Comparison of ENCODE assay signal across 21 cellular contexts in genomic region chr2:84701880-84702279, GRCh38.
DNase-seq lines count a peak whose midpoint lies in the region; ATAC-seq, FAIRE-seq and TF ChIP-seq lines count a peak whose summit lies in the region.
"Had no signal": no experiment of that assay in that cellular context is flagged by ENCODE, and none has a peak within 500 bp of the region (broad histone marks: within the 10 kb centered on the region; RNA-seq: fewer than 3 reads in every experiment).

No MANE protein-coding gene starts in this region.

- H3K36me3 ChIP-seq in breast epithelium = no peaks in the 10 kb centered on the region
- H3K36me3 ChIP-seq in astrocyte (ENCODE audit: insufficient read depth, low read length) = no peaks in the 10 kb centered on the region
- no peaks in the 10 kb centered on the region for H3K36me3 ChIP-seq in tibial artery
- H3K36me3 ChIP-seq: colonic mucosa had no signal

- no TSS peak for BruUV-seq in MCF 10A (replicated peaks; lab: Mats Ljungman, UMichigan)

- no peak overlapping the region for H3K4me2 ChIP-seq in astrocyte (ENCODE audit: low read length)

- H3K9ac ChIP-seq in astrocyte (ENCODE audit: low read length) = no peak overlapping the region

- intact Hi-C loops in MCF 10A (cut with micrococcal nuclease) = no loop called here
- intact Hi-C loops in breast epithelium (cut with DNase I; ENCODE audit: low total_unique reads) = no loop called here
- intact Hi-C loops in tibial artery (cut with DNase I; ENCODE audit: low total_unique reads) = no loop called here

- H3K9me3 ChIP-seq in breast epithelium (no peaks in the 10 kb centered on the region), astrocyte (ENCODE audit: insufficient read depth, low read depth, low read length) (no peaks in the 10 kb centered on the region), tibial artery (no peaks in the 10 kb centered on the region)
- H3K9me3 ChIP-seq: colonic mucosa had no signal

- H3K27ac Mint-ChIP-seq in MCF 10A (ENCODE audit: low read depth, unreplicated experiment) = peak overlapping the region; percentile 87
- H3K27ac Mint-ChIP-seq in astrocyte (ENCODE audit: unreplicated experiment) = no peak overlapping the region
- no peak overlapping the region for H3K27ac Mint-ChIP-seq in activated CD8-positive, alpha-beta T cell treated with anti-CD3 and anti-CD28 coated beads, Interleukin-2, amount 10 ng/mL, durations not matched to agents 7 days and 5 days
- H3K27ac Mint-ChIP-seq: activated naive CD8-positive, alpha-beta T cell treated with anti-CD3 and anti-CD28 coated beads, Interleukin-2, amount 10 ng/mL, durations not matched to agents 7 days and 5 days had no signal

- no peaks in the 10 kb centered on the region for H3K79me2 ChIP-seq in astrocyte (ENCODE audit: insufficient read depth, low read length)

- no peaks in the 10 kb centered on the region for H4K20me1 ChIP-seq in astrocyte (ENCODE audit: insufficient read depth, low read length)

- TF ChIP-seq CTCF in MCF 10A (IDR thresholded peaks at IDR 0.05; ENCODE audit: unreplicated experiment) = no peak
- no peak for TF ChIP-seq CTCF in breast epithelium (IDR thresholded peaks at IDR 0.05)
- TF ChIP-seq CTCF in astrocyte (IDR thresholded peaks at IDR 0.05; ENCODE audit: insufficient read depth, low read depth, low read length) = no peak
- no peak for TF ChIP-seq CTCF in tibial artery (IDR thresholded peaks at IDR 0.05)

- H3K4me3 ChIP-seq in breast epithelium (no peak overlapping the region), astrocyte (ENCODE audit: insufficient read depth, low read depth, low read length) (no peak overlapping the region), tibial artery (no peak overlapping the region)
- H3K4me3 ChIP-seq: colonic mucosa had no signal

- CTCF ChIA-PET in MCF 10A (lab: Yijun Ruan, JAX) = no interaction called here
- CTCF ChIA-PET in activated CD8-positive, alpha-beta T cell treated with anti-CD3 and anti-CD28 coated beads, Interleukin-2, amount 10 ng/mL, durations not matched to agents 7 days and 5 days (lab: Charles Lee) = no interaction called here

- FAIRE-seq in astrocyte (lab: Jason Lieb, UNC) = peak; percentile 59
- FAIRE-seq: GM18507 had no signal

- H2AFZ ChIP-seq in astrocyte (ENCODE audit: low read depth, low read length) = no peak overlapping the region

- no peaks in the 10 kb centered on the region for H3K4me1 ChIP-seq in breast epithelium
- no peaks in the 10 kb centered on the region for H3K4me1 ChIP-seq in astrocyte (ENCODE audit: insufficient read depth, low read length)
- no peaks in the 10 kb centered on the region for H3K4me1 ChIP-seq in tibial artery
- H3K4me1 ChIP-seq: colonic mucosa had no signal

- H3K27ac ChIP-seq in breast epithelium (no peak overlapping the region), astrocyte (ENCODE audit: low read depth, low read length) (peak overlapping the region; percentile 16), tibial artery (no peak overlapping the region)
- H3K27ac ChIP-seq: 22Rv1, colonic mucosa, HL-60 had no signal

- H3K36me3 Mint-ChIP-seq in MCF 10A (ENCODE audit: insufficient read depth, unreplicated experiment) (peaks cover 6% of the 10 kb centered on the region), astrocyte (ENCODE audit: low read depth, unreplicated experiment) (no peaks in the 10 kb centered on the region)
- H3K36me3 Mint-ChIP-seq in activated CD8-positive, alpha-beta T cell treated with anti-CD3 and anti-CD28 coated beads, Interleukin-2, amount 10 ng/mL, durations not matched to agents 7 days and 5 days (ENCODE audit: low read depth) = peaks cover 15% of the 10 kb centered on the region

- H3K4me1 Mint-ChIP-seq in MCF 10A (ENCODE audit: insufficient read depth, unreplicated experiment) = peaks cover 44% of the 10 kb centered on the region
- no peaks in the 10 kb centered on the region for H3K4me1 Mint-ChIP-seq in astrocyte (ENCODE audit: low read depth, unreplicated experiment)
- peaks cover 2% of the 10 kb centered on the region for H3K4me1 Mint-ChIP-seq in activated CD8-positive, alpha-beta T cell treated with anti-CD3 and anti-CD28 coated beads, Interleukin-2, amount 10 ng/mL, durations not matched to agents 7 days and 5 days (ENCODE audit: low read depth)

- H3K27me3 Mint-ChIP-seq in MCF 10A (ENCODE audit: insufficient read depth, unreplicated experiment) = no peaks in the 10 kb centered on the region
- H3K27me3 Mint-ChIP-seq in astrocyte (ENCODE audit: low read depth, unreplicated experiment) = no peaks in the 10 kb centered on the region
- no peaks in the 10 kb centered on the region for H3K27me3 Mint-ChIP-seq in activated CD8-positive, alpha-beta T cell treated with anti-CD3 and anti-CD28 coated beads, Interleukin-2, amount 10 ng/mL, durations not matched to agents 7 days and 5 days (ENCODE audit: low read depth)
- H3K27me3 Mint-ChIP-seq: activated naive CD8-positive, alpha-beta T cell treated with anti-CD3 and anti-CD28 coated beads, Interleukin-2, amount 10 ng/mL, durations not matched to agents 7 days and 5 days; naive thymus-derived CD8-positive, alpha-beta T cell had no signal

- DNase-seq in MCF 10A (ENCODE audit: unreplicated experiment) (peak; percentile 68), breast epithelium (ENCODE audit: low spot score in 2 of 2) (no peak), astrocyte (ENCODE audit: low read depth) (peak; percentile 70), fibroblast of the conjunctiva (ENCODE audit: low read depth) (peak; percentile 93), tibial artery (no peak), SIG-M5 treated with dmso at 0.1 percent for 504 hours (lab: John Stamatoyannopoulos, UW; ENCODE audit: unreplicated experiment) (no peak)
- no peak for DNase-seq in activated CD8-positive, alpha-beta T cell treated with anti-CD3 and anti-CD28 coated beads, Interleukin-2, amount 10 ng/mL, durations not matched to agents 7 days and 5 days
- DNase-seq: activated CD4-positive, alpha-beta T cell treated with anti-CD3 and anti-CD28 coated beads for 48 hours; activated naive CD8-positive, alpha-beta T cell treated with anti-CD3 and anti-CD28 coated beads, Interleukin-2, amount 10 ng/mL, durations not matched to agents 7 days and 5 days; activated T-cell treated with anti-CD3 and anti-CD28 coated beads, Interleukin-2, amount 50 U/mL, for 1 hour; colonic mucosa; erythroblast; Kasumi-1; left ventricle myocardium superior; naive thymus-derived CD8-positive, alpha-beta T cell; NCI-H187 treated with DMSO at 0.1 percent for 48 hours; NCI-H748 treated with DMSO at 0.1 percent for 48 hours had no signal

- no peak for TF ChIP-seq POLR2A in breast epithelium (IDR thresholded peaks at IDR 0.05)

- H3K27me3 ChIP-seq in breast epithelium (no peaks in the 10 kb centered on the region), astrocyte (ENCODE audit: insufficient read depth, low read length) (no peaks in the 10 kb centered on the region), tibial artery (no peaks in the 10 kb centered on the region)
- H3K27me3 ChIP-seq: colonic mucosa had no signal

- POLR2A ChIA-PET in MCF 10A (lab: Yijun Ruan, JAX) = no interaction called here
- POLR2A ChIA-PET in activated CD8-positive, alpha-beta T cell treated with anti-CD3 and anti-CD28 coated beads, Interleukin-2, amount 10 ng/mL, durations not matched to agents 7 days and 5 days (lab: Charles Lee) = no interaction called here

- H3K4me3 Mint-ChIP-seq in MCF 10A (ENCODE audit: unreplicated experiment) = no peak overlapping the region
- H3K4me3 Mint-ChIP-seq in astrocyte (ENCODE audit: unreplicated experiment) = no peak overlapping the region
- no peak overlapping the region for H3K4me3 Mint-ChIP-seq in activated CD8-positive, alpha-beta T cell treated with anti-CD3 and anti-CD28 coated beads, Interleukin-2, amount 10 ng/mL, durations not matched to agents 7 days and 5 days
- H3K4me3 Mint-ChIP-seq: activated naive CD8-positive, alpha-beta T cell treated with anti-CD3 and anti-CD28 coated beads, Interleukin-2, amount 10 ng/mL, durations not matched to agents 7 days and 5 days; naive thymus-derived CD8-positive, alpha-beta T cell had no signal

- no peak for ATAC-seq in GM21515 (IDR thresholded peaks at IDR 0.05; ENCODE audit: unreplicated experiment)
- no peak for ATAC-seq in activated CD8-positive, alpha-beta T cell treated with anti-CD3 and anti-CD28 coated beads, Interleukin-2, amount 10 ng/mL, durations not matched to agents 7 days and 5 days
- ATAC-seq: left ventricle myocardium superior; naive thymus-derived CD8-positive, alpha-beta T cell had no signal

- H3K9me3 Mint-ChIP-seq in MCF 10A (ENCODE audit: unreplicated experiment) (peaks cover 13% of the 10 kb centered on the region), astrocyte (ENCODE audit: unreplicated experiment) (no peaks in the 10 kb centered on the region)
- H3K9me3 Mint-ChIP-seq in activated CD8-positive, alpha-beta T cell treated with anti-CD3 and anti-CD28 coated beads, Interleukin-2, amount 10 ng/mL, durations not matched to agents 7 days and 5 days (ENCODE audit: insufficient read depth) = peaks cover 18% of the 10 kb centered on the region

Comparison
In these comparisons a context has a peak if more than half of its experiments do, and no peak if none do; other contexts are left out.
1. DNase-seq: peak in MCF 10A (single experiment), astrocyte (single experiment) and fibroblast of the conjunctiva (single experiment); none in breast epithelium (0 of 2), tibial artery (0 of 2), activated CD8-positive, alpha-beta T cell treated with anti-CD3 and anti-CD28 coated beads, Interleukin-2, amount 10 ng/mL, durations not matched to agents 7 days and 5 days (single experiment) and SIG-M5 treated with dmso at 0.1 percent for 504 hours (single experiment).